In genomic region chr3:50525987-50526386, GRCh38 we compare ENCODE assay signal across 1 cellular context.
TF ChIP-seq lines count a peak whose summit lies in the region.

No MANE protein-coding gene starts in this region.

TF ChIP-seq in GM23338, 12 proteins besides CTCF, POLR2A, EP300 and RAD21:
- no peak for TF ChIP-seq ZNF462 (CRISPR knock-in tag; IDR thresholded peaks at IDR 0.05)
- peak; percentile 49 for TF ChIP-seq CREB1 (CRISPR knock-in tag; IDR thresholded peaks at IDR 0.05; ENCODE audit: low read depth)
- TF ChIP-seq REST (IDR thresholded peaks at IDR 0.05; ENCODE audit: unreplicated experiment) = peak; percentile 96
TF ChIP-seq in GM23338: peak in this region for 2.
